ENCODE assay signal across 8 cellular contexts in genomic region chr17:27526603-27527002, GRCh38.
DNase-seq lines count a peak whose midpoint lies in the region; ATAC-seq and TF ChIP-seq lines count a peak whose summit lies in the region.

No MANE protein-coding gene starts in this region.

- no peaks in the 10 kb centered on the region for H3K9me3 Mint-ChIP-seq in activated T-cell treated with anti-CD3 and anti-CD28 coated beads, Interleukin-2, amount 50 U/mL, for 4 hours

- H3K9me3 ChIP-seq in transverse colon = no peaks in the 10 kb centered on the region
- H3K9me3 ChIP-seq in SJCRH30 (replicated peaks) = no peaks in the 10 kb centered on the region

- H3K36me3 Mint-ChIP-seq in activated T-cell treated with anti-CD3 and anti-CD28 coated beads, Interleukin-2, amount 50 U/mL, for 4 hours (ENCODE audit: insufficient read depth) = no peaks in the 10 kb centered on the region

- no peak overlapping the region for H3K4me3 Mint-ChIP-seq in activated T-cell treated with anti-CD3 and anti-CD28 coated beads, Interleukin-2, amount 50 U/mL, for 4 hours

- H3K27me3 ChIP-seq in transverse colon (no peaks in the 10 kb centered on the region), SJCRH30 (no peaks in the 10 kb centered on the region)

- H3K4me1 ChIP-seq in transverse colon (peaks cover 6 to 37% (median 8%) of the 10 kb centered on the region in 4 donors), SJCRH30 (peaks cover 7% of the 10 kb centered on the region; the same call in 1 of the 2 replicates)

- ATAC-seq in Right ventricle myocardium inferior (peak; percentile 53), HG03354 (IDR thresholded peaks at IDR 0.05; ENCODE audit: poor library complexity, severe bottlenecking, unreplicated experiment) (peak; percentile 64), left colon (peak; percentile 85), HG02981 (IDR thresholded peaks at IDR 0.05; ENCODE audit: unreplicated experiment) (no peak)
- peak; percentile 76 to 83 for ATAC-seq in activated T-cell treated with anti-CD3 and anti-CD28 coated beads, Interleukin-2, amount 50 U/mL, for 4 hours

- intact Hi-C loops in Right ventricle myocardium inferior (cut with DNase I) (no loop called here), cardiac septum (cut with DNase I) (no loop called here), left colon (cut with DNase I, micrococcal nuclease) (no loop called here), transverse colon (cut with DNase I; ENCODE audit: low total_unique reads) (no loop called here)

- in situ Hi-C loops in transverse colon (cut with MboI; ENCODE audit: low pct_ligation_motif_present in 1 of 4, low pct_unique_long_range_greater_than_20kb in 1 of 4, low sequenced_read_pairs in 3 of 4) = loop anchor here in 1 of 4 donors (25.0 kb wide), 1 partner anchor 164 kb away; no protein-coding TSS in a partner anchor

- no peak for TF ChIP-seq EP300 in transverse colon (IDR thresholded peaks at IDR 0.05; ENCODE audit: low read depth)

- H3K27me3 Mint-ChIP-seq in activated T-cell treated with anti-CD3 and anti-CD28 coated beads, Interleukin-2, amount 50 U/mL, for 4 hours (ENCODE audit: low read depth) = no peaks in the 10 kb centered on the region

- DNase-seq in Right ventricle myocardium inferior (ENCODE audit: missing footprints) = no peak
- no peak for DNase-seq in cardiac septum (ENCODE audit: low spot score)
- DNase-seq in activated T-cell treated with anti-CD3 and anti-CD28 coated beads, Interleukin-2, amount 50 U/mL, for 4 hours = no peak
- DNase-seq in left colon = peak; percentile 47 to 63
- peak; percentile 44 for DNase-seq in transverse colon
- DNase-seq in SJCRH30 = no peak

- TF ChIP-seq CTCF in transverse colon (IDR thresholded peaks at IDR 0.05) = no peak

- H3K4me3 ChIP-seq in transverse colon (no peak overlapping the region), SJCRH30 (no peak overlapping the region)

- H3K27ac ChIP-seq in transverse colon (no peak overlapping the region), SJCRH30 (no peak overlapping the region)

- H3K36me3 ChIP-seq in transverse colon (no peaks in the 10 kb centered on the region), SJCRH30 (no peaks in the 10 kb centered on the region)

- H3K4me1 Mint-ChIP-seq in activated T-cell treated with anti-CD3 and anti-CD28 coated beads, Interleukin-2, amount 50 U/mL, for 4 hours (ENCODE audit: low read depth) = peaks cover 29% of the 10 kb centered on the region

- WGBS in transverse colon (ENCODE audit: low coverage in 1 of 2), 2 donors = 8 to 9% methylated on average over 4 to 9 of the region's 9 CpGs

- no peak for TF ChIP-seq POLR2A in transverse colon (IDR thresholded peaks at IDR 0.05)

Comparison
In these comparisons a context has a peak if more than half of its experiments do, and no peak if none do; other contexts are left out.
1. DNase-seq: peak in left colon (2 of 2) and transverse colon (single experiment); none in Right ventricle myocardium inferior (single experiment), cardiac septum (single experiment), activated T-cell treated with anti-CD3 and anti-CD28 coated beads, Interleukin-2, amount 50 U/mL, for 4 hours (single experiment) and SJCRH30 (0 of 2).